Comparison of ENCODE assay signal across 22 cellular contexts in genomic region chr13:107999751-108000150, GRCh38.
"Had no signal": no experiment of that assay in that cellular context is flagged by ENCODE, and none has a peak within 500 bp of the region (broad histone marks: within the 10 kb centered on the region; RNA-seq: fewer than 3 reads in every experiment).

No MANE protein-coding gene starts in this region.

- H3K4me1 Mint-ChIP-seq: naive B cell had no signal

- H3K4me3 Mint-ChIP-seq: effector memory CD8-positive, alpha-beta T cell; mesothelial cell of epicardium; naive B cell; naive thymus-derived CD8-positive, alpha-beta T cell had no signal

- H3K9me3 ChIP-seq: gastrocnemius medialis, lower lobe of right lung, mucosa of descending colon had no signal

- H3K36me3 Mint-ChIP-seq: mesothelial cell of epicardium; naive B cell; naive thymus-derived CD8-positive, alpha-beta T cell had no signal

- H3K27me3 ChIP-seq: esophagus squamous epithelium, gastrocnemius medialis, heart left ventricle, hepatocyte, left lung had no signal

- H3K4me2 ChIP-seq: hepatocyte had no signal

- H3K4me3 ChIP-seq: coronary artery, esophagus squamous epithelium, gastrocnemius medialis, heart left ventricle, hepatocyte, left lung, lower lobe of right lung, mucosa of descending colon had no signal

- ATAC-seq: effector memory CD8-positive, alpha-beta T cell; esophagus mucosa; gastrocnemius medialis; heart left ventricle; left cardiac atrium; left lung; left ventricle myocardium superior; lower lobe of right lung; mucosa of descending colon; naive thymus-derived CD8-positive, alpha-beta T cell had no signal

- H3K27me3 Mint-ChIP-seq: effector memory CD8-positive, alpha-beta T cell; naive B cell; naive thymus-derived CD8-positive, alpha-beta T cell had no signal

- H3K27ac Mint-ChIP-seq: effector memory CD8-positive, alpha-beta T cell; mesothelial cell of epicardium; naive B cell; naive thymus-derived CD8-positive, alpha-beta T cell had no signal

- DNase-seq: effector CD8-positive, alpha-beta T cell; effector memory CD8-positive, alpha-beta T cell; erythroblast; esophagus squamous epithelium; foreskin fibroblast; foreskin melanocyte; gastrocnemius medialis; heart left ventricle; kidney glomerular epithelial cell; left cardiac atrium; left lung; left ventricle myocardium superior; lower lobe of right lung; mesenchymal stem cell; mucosa of descending colon; naive B cell; naive thymus-derived CD8-positive, alpha-beta T cell had no signal

- H3K27ac ChIP-seq: coronary artery, epithelial cell of prostate, esophagus squamous epithelium, gastrocnemius medialis, heart left ventricle, hepatocyte, left lung, lower lobe of right lung had no signal

- H3K36me3 ChIP-seq: esophagus squamous epithelium, gastrocnemius medialis, heart left ventricle, left lung, lower lobe of right lung had no signal

- H3K4me1 ChIP-seq: esophagus squamous epithelium, gastrocnemius medialis, heart left ventricle, left lung, lower lobe of right lung had no signal
